In genomic region chr17:38604479-38605229, GRCh38 we compare ENCODE assay signal across 8 cellular contexts. TPM values are rescaled to one million over a fixed set of nuclear protein-coding genes. Genes with fewer than 3 reads are reported as not detected.
DNase-seq lines count a peak whose midpoint lies in the region; ATAC-seq and TF ChIP-seq lines count a peak whose summit lies in the region.

No MANE protein-coding gene starts in this region.

- no peaks in the 10 kb centered on the region for H3K9me3 ChIP-seq in Karpas-422 (ENCODE audit: low read length)
- no peaks in the 10 kb centered on the region for H3K9me3 ChIP-seq in naive thymus-derived CD4-positive, alpha-beta T cell (ENCODE audit: control insufficient read depth in 2 of 3, low read length in 3 of 3)

- no peaks in the 10 kb centered on the region for H3K79me2 ChIP-seq in Karpas-422 (ENCODE audit: low read length)

- no peak overlapping the region for H3K27ac ChIP-seq in Karpas-422 (ENCODE audit: low read length)
- H3K27ac ChIP-seq in naive thymus-derived CD4-positive, alpha-beta T cell (ENCODE audit: low read depth, low read length), result no peak overlapping the region

- H3K4me1 Mint-ChIP-seq in Calu3 (ENCODE audit: low read depth, unreplicated experiment), result peaks cover 33% of the 10 kb centered on the region
- peaks cover 3% of the 10 kb centered on the region for H3K4me1 Mint-ChIP-seq in activated T-helper 2 cell treated with anti-CD3 and anti-CD28 coated beads, Interferon-gamma antibody, Interleukin-2, Interleukin-4, amounts not matched to agents 10 μg/mL and 5 μg/mL and 100 μg/mL, durations not matched to agents 14 hours and 24 hours and 36 hours (ENCODE audit: low read depth)
- peaks cover 6 to 30% (median 13%) of the 10 kb centered on the region in 7 donors for H3K4me1 Mint-ChIP-seq in naive thymus-derived CD4-positive, alpha-beta T cell

- peak overlapping the region; percentile 74 for H3K4me3 Mint-ChIP-seq in Calu3 (ENCODE audit: low read depth, unreplicated experiment)
- H3K4me3 Mint-ChIP-seq in activated T-helper 2 cell treated with anti-CD3 and anti-CD28 coated beads, Interferon-gamma antibody, Interleukin-2, Interleukin-4, amounts not matched to agents 10 μg/mL and 5 μg/mL and 100 μg/mL, durations not matched to agents 14 hours and 24 hours and 36 hours (ENCODE audit: low read depth), result peak overlapping the region; percentile 39
- H3K4me3 Mint-ChIP-seq in naive thymus-derived CD4-positive, alpha-beta T cell, result peak overlapping the region in 9 of 10 donors; percentile 49 to 79 (median 62)

- peak; percentile 61 for DNase-seq in Calu3
- peak; percentile 79 for DNase-seq in Karpas-422
- no peak for DNase-seq in activated T-helper 2 cell treated with anti-CD3 and anti-CD28 coated beads, Interferon-gamma antibody, Interleukin-2, Interleukin-4, amounts not matched to agents 10 μg/mL and 5 μg/mL and 100 μg/mL, durations not matched to agents 14 hours and 24 hours and 36 hours (ENCODE audit: low spot score)
- peak in 4 of 9 donors; percentile 14 to 44 (median 28) for DNase-seq in naive thymus-derived CD4-positive, alpha-beta T cell
- no peak for DNase-seq in HCEC 1CT
- no peak for DNase-seq in GM03348 (ENCODE audit: low spot score)
- DNase-seq in AG08396 (ENCODE audit: low spot score), result no peak

- peak; percentile 51 for ATAC-seq in naive thymus-derived CD4-positive, alpha-beta T cell
- no peak for ATAC-seq in GM19463 (IDR thresholded peaks at IDR 0.05; ENCODE audit: unreplicated experiment)

- peaks cover 99% of the 10 kb centered on the region for H3K27me3 Mint-ChIP-seq in Calu3 (ENCODE audit: unreplicated experiment)
- peaks cover 77% of the 10 kb centered on the region for H3K27me3 Mint-ChIP-seq in activated T-helper 2 cell treated with anti-CD3 and anti-CD28 coated beads, Interferon-gamma antibody, Interleukin-2, Interleukin-4, amounts not matched to agents 10 μg/mL and 5 μg/mL and 100 μg/mL, durations not matched to agents 14 hours and 24 hours and 36 hours (ENCODE audit: low read depth)
- H3K27me3 Mint-ChIP-seq in naive thymus-derived CD4-positive, alpha-beta T cell, result peaks cover 43 to 81% (median 46%) of the 10 kb centered on the region in 5 donors

- no peaks in the 10 kb centered on the region for H3K36me3 ChIP-seq in Karpas-422 (ENCODE audit: insufficient read depth, low read length)
- H3K36me3 ChIP-seq in naive thymus-derived CD4-positive, alpha-beta T cell (ENCODE audit: control insufficient read depth in 2 of 3, insufficient read depth in 3 of 3, low read length in 3 of 3), result no peaks in the 10 kb centered on the region

- peak; percentile 81 for TF ChIP-seq CTCF in Calu3 (IDR thresholded peaks at IDR 0.05; ENCODE audit: unreplicated experiment)

- H3K4me3 ChIP-seq in Karpas-422 (ENCODE audit: low read length), result peak overlapping the region; percentile 50; the same call in 1 of the 2 replicates
- no peak overlapping the region for H3K4me3 ChIP-seq in naive thymus-derived CD4-positive, alpha-beta T cell (ENCODE audit: low read length)

- H2AFZ ChIP-seq in Karpas-422 (ENCODE audit: low read length), result no peak overlapping the region

- H3K36me3 Mint-ChIP-seq in Calu3 (ENCODE audit: insufficient read depth, unreplicated experiment), result peaks cover 31% of the 10 kb centered on the region
- no peaks in the 10 kb centered on the region for H3K36me3 Mint-ChIP-seq in activated T-helper 2 cell treated with anti-CD3 and anti-CD28 coated beads, Interferon-gamma antibody, Interleukin-2, Interleukin-4, amounts not matched to agents 10 μg/mL and 5 μg/mL and 100 μg/mL, durations not matched to agents 14 hours and 24 hours and 36 hours (ENCODE audit: low read depth)
- no peaks in the 10 kb centered on the region for H3K36me3 Mint-ChIP-seq in naive thymus-derived CD4-positive, alpha-beta T cell

- no peaks in the 10 kb centered on the region for H4K20me1 ChIP-seq in Karpas-422 (ENCODE audit: insufficient read depth, low read depth, low read length)

- no TSS peak for BruUV-seq in Calu3 (replicated peaks; lab: Mats Ljungman, UMichigan)

- CTCF ChIA-PET in Calu3 (lab: Charles Lee), result interaction anchor here (0.6 to 7.2 kb wide), 16 partner anchors 10 to 1369 kb away, joined by 3 to 103 read pairs (median 5); no protein-coding TSS in a partner anchor
- CTCF ChIA-PET in naive thymus-derived CD4-positive, alpha-beta T cell (lab: Charles Lee), result interaction anchor here (1.2 kb wide), 1 partner anchor 21 kb away, joined by 3 read pairs; no protein-coding TSS in a partner anchor

- no peak overlapping the region for H3K27ac Mint-ChIP-seq in Calu3 (ENCODE audit: unreplicated experiment)
- H3K27ac Mint-ChIP-seq in activated T-helper 2 cell treated with anti-CD3 and anti-CD28 coated beads, Interferon-gamma antibody, Interleukin-2, Interleukin-4, amounts not matched to agents 10 μg/mL and 5 μg/mL and 100 μg/mL, durations not matched to agents 14 hours and 24 hours and 36 hours, result no peak overlapping the region
- no peak overlapping the region for H3K27ac Mint-ChIP-seq in naive thymus-derived CD4-positive, alpha-beta T cell

- POLR2A ChIA-PET in naive thymus-derived CD4-positive, alpha-beta T cell (lab: Charles Lee), result no interaction called here

- no peaks in the 10 kb centered on the region for H3K9me2 ChIP-seq in Karpas-422 (replicated peaks; ENCODE audit: insufficient read depth, low read length)

- H3K4me1 ChIP-seq in Karpas-422 (ENCODE audit: low read length), result peaks cover 17% of the 10 kb centered on the region
- H3K4me1 ChIP-seq in naive thymus-derived CD4-positive, alpha-beta T cell (ENCODE audit: control insufficient read depth in 2 of 2, insufficient read depth in 2 of 2, low read length in 2 of 2), result peaks cover 9 to 11% of the 10 kb centered on the region in 2 donors

- H3K4me2 ChIP-seq in Karpas-422 (ENCODE audit: low read depth, low read length, poor library complexity, severe bottlenecking), result peak overlapping the region; percentile 62

- H3K27me3 ChIP-seq in Karpas-422 (ENCODE audit: low read length), result no peaks in the 10 kb centered on the region
- H3K27me3 ChIP-seq in naive thymus-derived CD4-positive, alpha-beta T cell (ENCODE audit: control insufficient read depth in 2 of 2, insufficient read depth in 2 of 2, low read length in 2 of 2), result peaks cover 10 to 35% of the 10 kb centered on the region in 2 donors

- no peaks in the 10 kb centered on the region for H3K9me3 Mint-ChIP-seq in Calu3 (ENCODE audit: low read depth, unreplicated experiment)
- no peaks in the 10 kb centered on the region for H3K9me3 Mint-ChIP-seq in activated T-helper 2 cell treated with anti-CD3 and anti-CD28 coated beads, Interferon-gamma antibody, Interleukin-2, Interleukin-4, amounts not matched to agents 10 μg/mL and 5 μg/mL and 100 μg/mL, durations not matched to agents 14 hours and 24 hours and 36 hours
- peaks cover 0 to 2% (median 0%) of the 10 kb centered on the region in 11 donors for H3K9me3 Mint-ChIP-seq in naive thymus-derived CD4-positive, alpha-beta T cell

- intact Hi-C loops in Calu3 (cut with micrococcal nuclease; ENCODE audit: unreplicated experiment), result no loop called here
- intact Hi-C loops in activated T-helper 2 cell treated with anti-CD3 and anti-CD28 coated beads, Interferon-gamma antibody, Interleukin-2, Interleukin-4, amounts not matched to agents 10 μg/mL and 5 μg/mL and 100 μg/mL, durations not matched to agents 14 hours and 24 hours and 36 hours (cut with micrococcal nuclease), result no loop called here
- intact Hi-C loops in naive thymus-derived CD4-positive, alpha-beta T cell (cut with micrococcal nuclease), result loop anchor here in 1 of 2 donors (5.0 kb wide), 1 partner anchor 47 kb away; no protein-coding TSS in a partner anchor

- H3K9ac ChIP-seq in Karpas-422 (ENCODE audit: low read length), result no peak overlapping the region

RNA-seq across cellular contexts. Expression of gene SRCIN1, which starts 1.1 kb away (rescaled TPM):
- 46.6 and 46.7 TPM in 2 replicates for total RNA-seq in Calu3 (2022)
- 0.14 and 0.86 TPM in 2 replicates for total RNA-seq in Karpas-422 (2014; rRNA removed; shearing (Covaris generic); ENCODE audit: low replicate concordance)
- total RNA-seq in activated T-helper 2 cell treated with anti-CD3 and anti-CD28 coated beads, Interferon-gamma antibody, Interleukin-2, Interleukin-4, amounts not matched to agents 10 μg/mL and 5 μg/mL and 100 μg/mL, durations not matched to agents 14 hours and 24 hours and 36 hours, result 0.14 and 0.16 TPM in 2 replicates
- total RNA-seq in naive thymus-derived CD4-positive, alpha-beta T cell, result under 1 TPM in 4 of 5 experiments, not detected in 1; 0.15 to 0.40 (median 0.23) TPM
- not detected for polyA plus RNA-seq in naive thymus-derived CD4-positive, alpha-beta T cell

Comparison
In these comparisons a context has a peak if more than half of its experiments do, and no peak if none do; other contexts are left out.
1. DNase-seq: peak in Calu3 (single experiment) and Karpas-422 (single experiment); none in activated T-helper 2 cell treated with anti-CD3 and anti-CD28 coated beads, Interferon-gamma antibody, Interleukin-2, Interleukin-4, amounts not matched to agents 10 μg/mL and 5 μg/mL and 100 μg/mL, durations not matched to agents 14 hours and 24 hours and 36 hours (single experiment), HCEC 1CT (single experiment), GM03348 (single experiment) and AG08396 (single experiment).
2. RNA of gene SRCIN1, which starts 1.1 kb away (total RNA-seq): 46.6 to 46.7 TPM in Calu3; 0.14 to 0.86 TPM in Karpas-422, 0.15 to 0.40 TPM in naive thymus-derived CD4-positive, alpha-beta T cell and 0.14 to 0.16 TPM in activated T-helper 2 cell treated with anti-CD3 and anti-CD28 coated beads, Interferon-gamma antibody, Interleukin-2, Interleukin-4, amounts not matched to agents 10 μg/mL and 5 μg/mL and 100 μg/mL, durations not matched to agents 14 hours and 24 hours and 36 hours; every median in the first group is over 10 times any median in the second.
3. Peak in every context shown above with its lines, with median percentiles within 50 percentile points of each other: H3K4me3 Mint-ChIP-seq.